ENCODE assay signal across 19 cellular contexts in the genomic region with DNA sequence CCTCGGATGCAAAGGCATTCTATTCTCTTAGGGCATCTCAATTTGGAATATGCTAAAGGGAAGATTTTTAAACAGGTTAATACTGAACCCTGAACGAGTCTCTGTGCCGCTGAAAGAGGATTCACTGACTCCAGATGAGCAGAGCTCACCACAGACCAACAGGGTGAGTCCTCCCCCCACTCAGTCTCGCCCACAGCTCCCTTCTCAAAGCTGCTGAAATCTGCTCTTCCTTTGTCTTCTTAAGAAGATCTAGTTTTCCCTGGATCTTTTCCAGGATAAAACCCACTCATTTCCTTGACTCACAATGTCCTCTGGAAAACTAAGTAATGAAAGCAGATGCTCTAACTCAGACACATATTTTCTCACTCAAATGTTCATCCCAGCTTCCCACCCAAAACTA.
A peak's percentile ranks its signal among the peaks of the same experiment; 100 is the strongest.
DNase-seq lines count a peak whose midpoint lies in the region; ATAC-seq and TF ChIP-seq lines count a peak whose summit lies in the region.
"Had no signal": no experiment of that assay in that cellular context is flagged by ENCODE, and none has a peak within 500 bp of the region (broad histone marks: within the 10 kb centered on the region; RNA-seq: fewer than 3 reads in every experiment).

No MANE protein-coding gene starts in this region.

- DNase-seq in heart right ventricle (no peak), cardiac septum (ENCODE audit: low spot score) (no peak), astrocyte of the cerebellum (ENCODE audit: low read depth) (peak; percentile 33), left lung (no peak), NCI-H526 (lab: John Stamatoyannopoulos, UW) (no peak), COR-L47 (lab: John Stamatoyannopoulos, UW) (no peak), nucleus accumbens (lab: John Stamatoyannopoulos, UW) (no peak)
- DNase-seq: activated CD4-positive, alpha-beta T cell treated with anti-CD3 and anti-CD28 coated beads for 48 hours; activated effector memory CD4-positive, alpha-beta T cell treated with anti-CD3 and anti-CD28 coated beads, Interleukin-2, amount 50 U/mL, for 16 hours; CD4-positive, alpha-beta T cell; gastrocnemius medialis; KG1; lower lobe of right lung; NCI-H1048; PC-3; stimulated activated naive CD4-positive, alpha-beta T cell treated with Interleukin-2 at 50 U/mL for 16 hours had no signal

- peak overlapping the region in 1 of 10 donors; percentile 41 for H3K27ac ChIP-seq in heart right ventricle
- H3K27ac ChIP-seq in left lung: no peak overlapping the region
- H3K27ac ChIP-seq: gastrocnemius medialis, HL-60, lower lobe of right lung, SJSA1 had no signal

- intact Hi-C loops in heart right ventricle (cut with DNase I) (no loop called here), cardiac septum (cut with DNase I) (no loop called here), left lung (cut with DNase I) (no loop called here)

- ATAC-seq in heart right ventricle: peak in 6 of 8 donors; percentile 22 to 85 (median 55)
- peak; percentile 53 for ATAC-seq in left lung
- ATAC-seq in HG03108 (IDR thresholded peaks at IDR 0.05; ENCODE audit: unreplicated experiment): no peak
- ATAC-seq: gastrocnemius medialis, lower lobe of right lung, PC-3 had no signal

- no peak overlapping the region for H3K4me3 ChIP-seq in heart right ventricle
- H3K4me3 ChIP-seq in astrocyte of the cerebellum (ENCODE audit: low read depth, low read length): no peak overlapping the region
- H3K4me3 ChIP-seq in left lung: no peak overlapping the region
- H3K4me3 ChIP-seq: gastrocnemius medialis, lower lobe of right lung, SJSA1 had no signal

- 37% methylated on average over 4 of the region's 4 CpGs for WGBS in heart right ventricle, 2 donors

- H3K9me3 ChIP-seq in heart right ventricle (peaks cover 0 to 23% (median 2%) of the 10 kb centered on the region in 11 donors), left lung (peaks cover 0 to 13% of the 10 kb centered on the region in 2 donors)
- H3K9me3 ChIP-seq: gastrocnemius medialis, SJSA1 had no signal

- in situ Hi-C loops in astrocyte of the cerebellum (cut with HindIII; ENCODE audit: low sequenced_read_pairs): no loop called here

- TF ChIP-seq CTCF in heart right ventricle (IDR thresholded peaks at IDR 0.05) (no peak), astrocyte of the cerebellum (IDR thresholded peaks at IDR 0.05; ENCODE audit: low read depth, low read length, missing control alignments) (no peak), left lung (IDR thresholded peaks at IDR 0.05) (no peak)

- H3K36me3 ChIP-seq in heart right ventricle (no peaks in the 10 kb centered on the region), left lung (no peaks in the 10 kb centered on the region)
- H3K36me3 ChIP-seq: gastrocnemius medialis, lower lobe of right lung, SJSA1 had no signal

- H3K4me1 ChIP-seq in heart right ventricle: peaks cover 0 to 4% (median 0%) of the 10 kb centered on the region in 9 donors
- no peaks in the 10 kb centered on the region for H3K4me1 ChIP-seq in left lung
- H3K4me1 ChIP-seq: gastrocnemius medialis, lower lobe of right lung, SJSA1 had no signal

- no peaks in the 10 kb centered on the region for H3K27me3 ChIP-seq in heart right ventricle
- H3K27me3 ChIP-seq in left lung: no peaks in the 10 kb centered on the region
- H3K27me3 ChIP-seq: SJSA1 had no signal
